In the genomic region with DNA sequence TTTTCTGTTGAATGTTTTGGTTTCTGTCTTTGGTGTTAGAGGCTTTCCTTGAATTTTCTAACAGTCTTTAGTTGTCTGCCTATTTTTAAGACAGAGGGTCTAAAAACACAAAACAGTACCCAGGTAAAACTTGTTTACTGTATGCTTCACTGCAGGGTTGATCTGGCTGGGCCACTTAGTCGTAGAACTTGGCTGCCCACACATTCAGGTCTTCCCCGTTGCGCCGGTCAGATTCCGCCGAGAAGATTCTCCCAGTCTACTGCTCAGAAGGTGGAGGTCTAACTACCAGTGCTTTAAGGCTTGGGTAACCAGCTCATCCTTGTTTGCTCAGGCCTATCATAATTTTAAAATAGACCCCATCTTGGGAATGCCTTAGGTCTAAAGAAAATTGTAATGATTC, we compare ENCODE assay signal across 28 cellular contexts. TPM values are rescaled to one million over a fixed set of nuclear protein-coding genes. Genes with fewer than 3 reads are reported as not detected.
"Had no signal": no experiment of that assay in that cellular context is flagged by ENCODE, and none has a peak within 500 bp of the region (broad histone marks: within the 10 kb centered on the region; RNA-seq: fewer than 3 reads in every experiment).

No MANE protein-coding gene starts in this region.

- H3K4me3 ChIP-seq: pancreas, psoas muscle, right lobe of liver, sigmoid colon, stomach, suprapubic skin, testis, tibial nerve, upper lobe of left lung, vagina had no signal

- H3K27ac ChIP-seq: neutrophil, pancreas, psoas muscle, right lobe of liver, sigmoid colon, stomach, suprapubic skin, testis, tibial nerve, upper lobe of left lung, vagina had no signal

- H3K27me3 ChIP-seq: neutrophil, pancreas, right lobe of liver, sigmoid colon, stomach, suprapubic skin, testis, tibial nerve, upper lobe of left lung, vagina had no signal

- H3K4me1 ChIP-seq: psoas muscle, sigmoid colon, suprapubic skin, testis, vagina had no signal

- ATAC-seq: naive thymus-derived CD8-positive, alpha-beta T cell; natural killer cell treated with Interleukin-12 subunit alpha and Interleukin-12 subunit beta and Interleukin-15 and Interleukin-18, amount 100 ng/mL, for 72 hours; pancreas; psoas muscle; right cardiac atrium; right lobe of liver; stimulated activated effector memory CD8-positive, alpha-beta T cell treated with anti-CD3 and anti-CD28 coated beads, Interleukin-12 subunit alpha, Interleukin-12 subunit beta, amount 100 ng/mL, for 72 hours; stimulated activated naive B cell treated with anti-CD40 and anti-IgM and Interleukin-4, amounts not matched to agents 10 μg/mL and 1 μg/mL and 100 μg/mL, for 72 hours had no signal

- H3K9me3 ChIP-seq: neutrophil, pancreas, psoas muscle, right lobe of liver, sigmoid colon, stomach, suprapubic skin, testis, tibial nerve, upper lobe of left lung, vagina had no signal

- H3K36me3 ChIP-seq: neutrophil, pancreas, right lobe of liver, sigmoid colon, stomach, suprapubic skin, tibial nerve, upper lobe of left lung, vagina had no signal

- DNase-seq: naive B cell; naive thymus-derived CD8-positive, alpha-beta T cell; nephron progenitor cell; nucleus accumbens; pancreas; posterior cingulate gyrus; psoas muscle; right cardiac atrium; right lobe of liver; sigmoid colon; small intestine; stimulated activated CD4-positive, alpha-beta T cell treated with anti-CD3 and anti-CD28 coated beads, Interleukin-15, amount 100 ng/mL, for 24 hours; stimulated activated CD4-positive, alpha-beta T cell treated with anti-CD3 and anti-CD28 coated beads, Interleukin-2, amount 100 ng/mL, for 24 hours; stimulated activated CD4-positive, alpha-beta T cell treated with anti-CD3 and anti-CD28 coated beads, Interleukin-2, amount 100 ng/mL, for 48 hours; stimulated activated CD4-positive, alpha-beta T cell treated with anti-CD3 and anti-CD28 coated beads, Interleukin-4, amount 100 ng/mL, for 24 hours; stimulated activated naive B cell treated with anti-CD40 and anti-IgM and Interleukin-4, amounts not matched to agents 10 μg/mL and 1 μg/mL and 100 μg/mL, for 72 hours; stimulated activated naive CD4-positive, alpha-beta T cell treated with Interleukin-2 at 50 U/mL for 16 hours; stomach; testis; trophoblast cell; upper lobe of left lung had no signal

RNA-seq across cellular contexts. Expression of a gene that starts 24.6 kb away (rescaled TPM):
- total RNA-seq: osteocyte had no signal
